In genomic region chr5:120538149-120538548, GRCh38 we compare ENCODE assay signal across 1 cellular context.
TF ChIP-seq lines count a peak whose summit lies in the region.

No MANE protein-coding gene starts in this region.

TF ChIP-seq in IMR-90, 13 proteins besides CTCF, POLR2A, EP300 and RAD21 (continued from another document):
- TF ChIP-seq CEBPB (IDR thresholded peaks at IDR 0.05; ENCODE audit: low read depth, low read length) (peak; percentile 51; the same call in 1 of the 2 replicates), MXI1 (IDR thresholded peaks at IDR 0.05; ENCODE audit: borderline replicate concordance, low read depth, low read length) (no peak), USF2 (IDR thresholded peaks at IDR 0.05; ENCODE audit: low read depth, low read length) (no peak), BHLHE40 (IDR thresholded peaks at IDR 0.05; ENCODE audit: low read depth, low read length) (no peak), MAFK (IDR thresholded peaks at IDR 0.05; ENCODE audit: low read depth, low read length) (no peak), SMC3 (IDR thresholded peaks at IDR 0.05; ENCODE audit: low read depth, low read length) (0 out of 2 replicates have a peak, but pooled peaks have one; percentile 8)
